In the genomic region with DNA sequence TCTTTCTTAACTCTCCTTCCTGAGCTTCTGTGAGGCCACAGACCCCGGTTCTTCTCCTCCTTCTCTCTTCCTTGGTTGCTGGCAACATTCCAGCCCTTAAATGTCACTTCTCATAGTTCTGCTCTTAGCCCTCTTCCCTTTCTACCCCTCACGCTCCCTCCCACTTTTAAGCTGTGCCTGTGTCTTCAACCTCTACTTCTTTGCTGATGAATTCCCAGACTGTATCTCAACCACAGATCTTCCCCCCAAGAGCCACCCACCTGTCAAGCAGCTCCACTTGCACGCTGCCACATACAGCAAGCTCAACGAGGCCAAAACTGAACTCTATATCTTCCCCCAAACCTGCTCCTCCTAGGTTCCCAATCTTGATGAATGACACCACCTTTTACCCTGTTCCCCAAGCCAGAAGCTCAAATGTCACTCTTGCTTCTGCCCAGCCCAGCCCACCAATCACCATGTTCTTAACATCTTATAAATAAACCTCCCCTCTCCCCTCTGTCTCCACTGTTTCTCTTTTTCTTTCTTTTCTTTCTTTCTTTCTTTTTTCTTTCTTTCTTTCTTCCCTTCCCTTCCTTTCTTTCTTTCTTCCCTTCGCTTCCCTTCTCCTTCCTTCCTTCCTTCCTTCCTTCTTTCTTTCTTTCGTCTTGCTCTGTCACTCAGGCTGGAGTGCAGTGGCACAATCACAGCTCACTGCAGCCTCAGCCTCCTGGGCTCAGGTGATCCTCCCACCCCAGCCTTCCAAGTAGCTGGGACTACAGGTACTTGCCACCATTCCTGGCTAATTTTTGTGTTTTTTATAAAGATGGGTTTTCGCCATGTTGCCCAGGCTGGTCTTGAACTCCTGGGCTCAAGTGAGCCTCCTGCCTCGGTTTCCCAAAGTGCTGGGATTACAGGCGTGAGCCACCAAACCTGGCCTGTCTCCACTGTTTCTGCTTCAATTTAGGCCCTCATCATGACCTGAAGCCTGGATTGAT, we compare ENCODE assay signal across 9 cellular contexts. TPM values are rescaled to one million over a fixed set of nuclear protein-coding genes. Genes with fewer than 3 reads are reported as not detected.
DNase-seq lines count a peak whose midpoint lies in the region; ATAC-seq, FAIRE-seq and TF ChIP-seq lines count a peak whose summit lies in the region.
"Had no signal": no experiment of that assay in that cellular context is flagged by ENCODE, and none has a peak within 500 bp of the region (broad histone marks: within the 10 kb centered on the region; RNA-seq: fewer than 3 reads in every experiment).

No MANE protein-coding gene starts in this region.

- 0 out of 2 replicates have a peak overlapping the region, but pooled peaks have one; percentile 12 for H2BK12ac ChIP-seq in H1 (ENCODE audit: low read depth, low read length)

- H3K4me3 Mint-ChIP-seq in T-helper 17 cell, result peak overlapping the region; percentile 79
- H3K4me3 Mint-ChIP-seq in stimulated activated naive CD8-positive, alpha-beta T cell treated with anti-CD3 and anti-CD28 coated beads, Interleukin-15, Interleukin-2, amounts not matched to agents 100 ng/mL and 50 ng/mL, for 24 hours, result peak overlapping the region; percentile 54

- no peaks in the 10 kb centered on the region for H3K27me3 ChIP-seq in H1 (replicated peaks in 1 of 4; ENCODE audit: control insufficient read depth in 3 of 4, extremely low read depth in 1 of 4, insufficient read depth in 3 of 4, low read length in 3 of 4)

- peaks cover 49% of the 10 kb centered on the region for H3K4me1 Mint-ChIP-seq in T-helper 17 cell
- peaks cover 81% of the 10 kb centered on the region for H3K4me1 Mint-ChIP-seq in stimulated activated naive CD8-positive, alpha-beta T cell treated with anti-CD3 and anti-CD28 coated beads, Interleukin-15, Interleukin-2, amounts not matched to agents 100 ng/mL and 50 ng/mL, for 24 hours (ENCODE audit: low read depth)

- ATAC-seq in T-helper 17 cell, result peak; percentile 35
- ATAC-seq in GM18858 (IDR thresholded peaks at IDR 0.05; ENCODE audit: unreplicated experiment), result no peak

- no peak overlapping the region for H2BK15ac ChIP-seq in H1 (ENCODE audit: low read length)

- FAIRE-seq in H1 (lab: Jason Lieb, UNC), result no peak

- H3K4ac ChIP-seq in H1 (replicated peaks; ENCODE audit: insufficient read length, low read depth, low read length), result no peak overlapping the region

- H2AK5ac ChIP-seq in H1 (ENCODE audit: low read depth, low read length), result 0 out of 2 replicates have a peak overlapping the region, but pooled peaks have one; percentile 39

- no peaks in the 10 kb centered on the region for H4K20me1 ChIP-seq in H1 (replicated peaks in 1 of 2; ENCODE audit: control insufficient read depth in 1 of 2, insufficient read depth in 2 of 2, low read length in 2 of 2)

- no peaks in the 10 kb centered on the region; the same call in 1 of the 2 replicates for H3K23me2 ChIP-seq in H1 (ENCODE audit: low read depth, low read length)

- no peak overlapping the region for H3K56ac ChIP-seq in H1 (replicated peaks; ENCODE audit: insufficient read length, low read depth, low read length)

- no peak overlapping the region for H2BK5ac ChIP-seq in H1 (ENCODE audit: low read depth, low read length)

- H3K14ac ChIP-seq in H1 (ENCODE audit: insufficient read length), result no peak overlapping the region

- POLR2A ChIA-PET in H1 (lab: Charles Lee; ENCODE audit: partially characterized antibody), result interaction anchor here (1.0 to 1.7 kb wide), 5 partner anchors 13 to 115 kb away, joined by 3 to 8 read pairs (median 4); partner anchors contain the start of genes PTP4A2 and TMEM39B

- no peaks in the 10 kb centered on the region for H3K27me3 Mint-ChIP-seq in T-helper 17 cell
- H3K27me3 Mint-ChIP-seq in stimulated activated naive CD8-positive, alpha-beta T cell treated with anti-CD3 and anti-CD28 coated beads, Interleukin-15, Interleukin-2, amounts not matched to agents 100 ng/mL and 50 ng/mL, for 24 hours, result no peaks in the 10 kb centered on the region

- no peaks in the 10 kb centered on the region for H3K9me3 ChIP-seq in T-helper 17 cell (ENCODE audit: control insufficient read depth, low read length, poor library complexity, severe bottlenecking)
- H3K9me3 ChIP-seq in H1 (ENCODE audit: insufficient read depth in 2 of 2, low read depth in 1 of 2, low read length in 1 of 2), result no peaks in the 10 kb centered on the region

- no peak for TF ChIP-seq POLR2A in H1 (IDR thresholded peaks at IDR 0.05; ENCODE audit: control extremely low read depth in 1 of 2, low read depth in 2 of 2, low read length in 2 of 2)

- no peak overlapping the region for H3K18ac ChIP-seq in H1 (ENCODE audit: extremely low read depth, low read length)

- CTCF ChIA-PET in H1 (lab: Charles Lee; ENCODE audit: partially characterized antibody), result interaction anchor here (0.8 to 2.1 kb wide), 9 partner anchors 9 to 169 kb away, joined by 3 to 11 read pairs (median 4); partner anchors contain the start of gene SPOCD1

- H3K27ac Mint-ChIP-seq in T-helper 17 cell, result peak overlapping the region; percentile 99
- peak overlapping the region; percentile 97 for H3K27ac Mint-ChIP-seq in stimulated activated naive CD8-positive, alpha-beta T cell treated with anti-CD3 and anti-CD28 coated beads, Interleukin-15, Interleukin-2, amounts not matched to agents 100 ng/mL and 50 ng/mL, for 24 hours

- DNase-seq in DMS79 treated with DMSO at 0.1 percent for 48 hours (lab: John Stamatoyannopoulos, UW), result peak; percentile 16
- no peak for DNase-seq in DMS79 (lab: John Stamatoyannopoulos, UW)
- no peak for DNase-seq in T-helper 17 cell
- no peak for DNase-seq in H1 (ENCODE audit: low read depth in 1 of 2, low spot score in 2 of 2)
- DNase-seq in NCI-H1694 treated with DMSO at 0.1 percent for 48 hours (lab: John Stamatoyannopoulos, UW), result no peak
- DNase-seq in NCI-H2081 treated with DMSO at 0.1 percent for 48 hours (lab: John Stamatoyannopoulos, UW), result no peak
- DNase-seq: 8988T had no signal

- H3K36me3 Mint-ChIP-seq in T-helper 17 cell (ENCODE audit: low read depth), result no peaks in the 10 kb centered on the region
- H3K36me3 Mint-ChIP-seq in stimulated activated naive CD8-positive, alpha-beta T cell treated with anti-CD3 and anti-CD28 coated beads, Interleukin-15, Interleukin-2, amounts not matched to agents 100 ng/mL and 50 ng/mL, for 24 hours (ENCODE audit: low read depth), result no peaks in the 10 kb centered on the region

- no peak overlapping the region for H4K8ac ChIP-seq in H1 (ENCODE audit: extremely low read depth, insufficient read depth, low read length)

- H2BK120ac ChIP-seq in H1 (replicated peaks; ENCODE audit: low read depth, low read length), result no peak overlapping the region

- 86% methylated on average over 9 of the region's 9 CpGs; no CpG with 5 or more reads in 1 of the 2 experiments for WGBS in H1 (ENCODE audit: extremely low coverage in 1 of 2, insufficient coverage in 1 of 2, insufficient read length in 1 of 2, insufficient replicate concordance in 2 of 2, low coverage in 1 of 2, low lambda C conversion rate in 2 of 2, missing lambda C conversion rate in 1 of 2), 2 experiments

- H3K36me3 ChIP-seq in H1 (ENCODE audit: control insufficient read depth in 2 of 4, insufficient read depth in 4 of 4, low read length in 3 of 4), result no peaks in the 10 kb centered on the region

- TF ChIP-seq CTCF in H1 (IDR thresholded peaks at IDR 0.05; ENCODE audit: control extremely low read depth in 1 of 3, insufficient read depth in 1 of 3, low read depth in 1 of 3, low read length in 3 of 3), result no peak

- H2BK20ac ChIP-seq in H1 (ENCODE audit: low read length), result no peak overlapping the region

- no peak for TF ChIP-seq RAD21 in H1 (IDR thresholded peaks at IDR 0.05 in 1 of 2, conservative IDR thresholded peaks at IDR 0.05 in 1 of 2; ENCODE audit: low read depth in 2 of 2, low read length in 2 of 2)

- peak overlapping the region; percentile 63; the same call in 1 of the 2 replicates for H2AFZ ChIP-seq in H1 (ENCODE audit: low read length)

- H3K4me3 ChIP-seq in H1 (ENCODE audit: extremely low read depth in 1 of 4, insufficient read depth in 2 of 4, low read depth in 3 of 4, low read length in 4 of 4), result no peak overlapping the region

- no peak overlapping the region for H3K4me2 ChIP-seq in H1 (ENCODE audit: insufficient read depth in 1 of 2, low read depth in 2 of 2, low read length in 2 of 2)

- no peak overlapping the region for H3K23ac ChIP-seq in H1 (ENCODE audit: insufficient read length)

- peaks cover 5 to 13% (median 7%) of the 10 kb centered on the region in 4 experiments; a peak in 6 of 7 replicates for H3K4me1 ChIP-seq in H1 (replicated peaks in 1 of 4; ENCODE audit: control insufficient read depth in 3 of 4, insufficient read depth in 4 of 4, low read length in 3 of 4)

- no peaks in the 10 kb centered on the region for H3K9me3 Mint-ChIP-seq in stimulated activated naive CD8-positive, alpha-beta T cell treated with anti-CD3 and anti-CD28 coated beads, Interleukin-15, Interleukin-2, amounts not matched to agents 100 ng/mL and 50 ng/mL, for 24 hours

- TF ChIP-seq EP300 in H1 (IDR thresholded peaks at IDR 0.05; ENCODE audit: borderline replicate concordance in 1 of 2, low read depth in 2 of 2, low read length in 2 of 2), result no peak

- no peaks in the 10 kb centered on the region for H3K79me1 ChIP-seq in H1 (ENCODE audit: low read depth, low read length)

- H3K27ac ChIP-seq in H1 (ENCODE audit: low read depth, low read length), result no peak overlapping the region

- H3K79me2 ChIP-seq in H1 (ENCODE audit: control insufficient read depth in 1 of 2, insufficient read depth in 2 of 2, low read length in 2 of 2), result no peaks in the 10 kb centered on the region

- no peak overlapping the region for H4K5ac ChIP-seq in H1 (ENCODE audit: insufficient read length, low read depth, low read length)

- no peak overlapping the region for H4K91ac ChIP-seq in H1 (replicated peaks; ENCODE audit: insufficient read length, low read length)

- H3K9ac ChIP-seq in H1 (replicated peaks in 1 of 4; ENCODE audit: extremely low read depth in 1 of 4, low read depth in 3 of 4, low read length in 3 of 4), result peak overlapping the region in 1 of 4 experiments; percentile 21; a peak in 1 of 7 replicates

RNA-seq across cellular contexts. Expression of gene PTP4A2, which starts 19.8 kb away (rescaled TPM):
- total RNA-seq in T-helper 17 cell, result 100 to 1,000 TPM; 269 to 384 TPM
- total RNA-seq in H1 (2021; fragmentation: NEBNext Ultra II Directional; extraction: Animal tissue kit (Norgen Biotek cat#: 25700)), result 167 and 214 TPM in 2 replicates
- polyA plus RNA-seq in H1 (2011; rRNA removed), result 39.1 and 87.4 TPM in 2 replicates
- 92.5 TPM for polyA plus RNA-seq in H1 (2011; cell fraction: cytosol; rRNA removed)
- polyA plus RNA-seq in H1 (2011; cell fraction: nucleus; rRNA removed), result 67.4 TPM
- 138 to 236 TPM (median 166 TPM) in 4 replicates for polyA plus RNA-seq in H1 (2012, experiment 1 of 2)
- 38.0 TPM for polyA plus RNA-seq in H1 (2012, experiment 2 of 2)
- polyA plus RNA-seq in H1 (2013, experiment 1 of 2), result 296 TPM
- polyA plus RNA-seq in H1 (2013, experiment 2 of 2), result 306 TPM
- 197 and 236 TPM in 2 replicates for polyA minus RNA-seq in H1 (2011; rRNA and poly(A)+ RNA removed)
- 146 TPM for polyA minus RNA-seq in H1 (2011; cell fraction: cytosol; rRNA and poly(A)+ RNA removed)
- 133 TPM for polyA minus RNA-seq in H1 (2011; cell fraction: nucleus; rRNA and poly(A)+ RNA removed)

RNA-seq across cellular contexts. Expression of gene KHDRBS1, which starts 55.7 kb away (rescaled TPM):
- 10 to 100 TPM; 92.5 to 94.9 TPM for total RNA-seq in T-helper 17 cell
- total RNA-seq in H1 (2021; fragmentation: NEBNext Ultra II Directional; extraction: Animal tissue kit (Norgen Biotek cat#: 25700)), result 281 and 284 TPM in 2 replicates
- polyA plus RNA-seq in H1 (2011; rRNA removed), result 53.8 and 62.7 TPM in 2 replicates
- 64.7 TPM for polyA plus RNA-seq in H1 (2011; cell fraction: cytosol; rRNA removed)
- 110 TPM for polyA plus RNA-seq in H1 (2011; cell fraction: nucleus; rRNA removed)
- 171 to 223 TPM (median 192 TPM) in 4 replicates for polyA plus RNA-seq in H1 (2012, experiment 1 of 2)
- polyA plus RNA-seq in H1 (2012, experiment 2 of 2), result 72.6 TPM
- polyA plus RNA-seq in H1 (2013, experiment 1 of 2), result 218 TPM
- 211 TPM for polyA plus RNA-seq in H1 (2013, experiment 2 of 2)
- polyA minus RNA-seq in H1 (2011; rRNA and poly(A)+ RNA removed), result 49.3 and 53.9 TPM in 2 replicates
- 93.5 TPM for polyA minus RNA-seq in H1 (2011; cell fraction: cytosol; rRNA and poly(A)+ RNA removed)
- polyA minus RNA-seq in H1 (2011; cell fraction: nucleus; rRNA and poly(A)+ RNA removed), result 69.0 TPM
